21 cellular contexts compared by ENCODE assay signal in genomic region chr9:74361508-74361907, GRCh38.
DNase-seq lines count a peak whose midpoint lies in the region; ATAC-seq, FAIRE-seq and TF ChIP-seq lines count a peak whose summit lies in the region.
"Had no signal": no experiment of that assay in that cellular context is flagged by ENCODE, and none has a peak within 500 bp of the region (broad histone marks: within the 10 kb centered on the region; RNA-seq: fewer than 3 reads in every experiment).

No MANE protein-coding gene starts in this region.

- peak; percentile 4 for DNase-seq in DMS153 (lab: John Stamatoyannopoulos, UW)
- DNase-seq in DMS153 treated with DMSO at 0.1 percent for 48 hours (lab: John Stamatoyannopoulos, UW; ENCODE audit: unreplicated experiment) = no peak
- no peak for DNase-seq in H54 (ENCODE audit: insufficient read length, low spot score)
- peak; percentile 87 for DNase-seq in bronchial epithelial cell (ENCODE audit: low read depth)
- DNase-seq in foreskin keratinocyte = peak; percentile 7 to 51
- DNase-seq in stimulated activated CD4-positive, alpha-beta T cell treated with anti-CD3 and anti-CD28 coated beads, Interleukin-2, amount 100 ng/mL, for 48 hours = no peak
- DNase-seq in GM12892 (ENCODE audit: insufficient read length) = no peak
- DNase-seq in amygdala (lab: John Stamatoyannopoulos, UW) = no peak
- DNase-seq: AML-193; Caco-2; CD4-positive, alpha-beta T cell; H7 had no signal

- H3K4me3 ChIP-seq in bronchial epithelial cell (ENCODE audit: low read depth, low read length) = no peak overlapping the region
- H3K4me3 ChIP-seq: A549, GM23338 had no signal

- H3K27ac ChIP-seq in foreskin keratinocyte = no peak overlapping the region
- H3K27ac ChIP-seq: 22Rv1, A549, C4-2B had no signal

- FAIRE-seq in H54 (lab: Jason Lieb, UNC) (peak; percentile 15), bronchial epithelial cell (lab: Jason Lieb, UNC) (no peak), GM12892 (lab: Jason Lieb, UNC) (no peak)
- FAIRE-seq: A549, D721Med, G401.6, GM12891, GM18507 had no signal

- no peaks in the 10 kb centered on the region for H3K36me3 ChIP-seq in bronchial epithelial cell (ENCODE audit: control insufficient read depth, insufficient read depth, low read length)

- peak; percentile 87 for ATAC-seq in foreskin keratinocyte
- ATAC-seq: A549, GM23338, HCT116 had no signal

- TF ChIP-seq CTCF in bronchial epithelial cell (IDR thresholded peaks at IDR 0.05; ENCODE audit: insufficient read depth, low read length, severe bottlenecking) (no peak), foreskin keratinocyte (conservative IDR thresholded peaks at IDR 0.05) (no peak)

- TF ChIP-seq POLR2A in H54 (IDR thresholded peaks at IDR 0.05; ENCODE audit: low read depth, low read length) (no peak), GM12892 (IDR thresholded peaks at IDR 0.05; ENCODE audit: low read depth, low read length) (no peak)

- H3K4me1 ChIP-seq in foreskin keratinocyte = no peaks in the 10 kb centered on the region
- H3K4me1 ChIP-seq: A549, Caco-2 had no signal

- H3K27me3 ChIP-seq in bronchial epithelial cell (ENCODE audit: control insufficient read depth, insufficient read depth, low read length) (no peaks in the 10 kb centered on the region), foreskin keratinocyte (no peaks in the 10 kb centered on the region)

Comparison
In these comparisons a context has a peak if more than half of its experiments do, and no peak if none do; other contexts are left out.
1. DNase-seq: peak in DMS153 (single experiment), bronchial epithelial cell (single experiment) and foreskin keratinocyte (2 of 2); none in DMS153 treated with DMSO at 0.1 percent for 48 hours (single experiment), H54 (single experiment), stimulated activated CD4-positive, alpha-beta T cell treated with anti-CD3 and anti-CD28 coated beads, Interleukin-2, amount 100 ng/mL, for 48 hours (0 of 2), GM12892 (single experiment) and amygdala (0 of 56).